8 cellular contexts compared by ENCODE assay signal in the genomic region with DNA sequence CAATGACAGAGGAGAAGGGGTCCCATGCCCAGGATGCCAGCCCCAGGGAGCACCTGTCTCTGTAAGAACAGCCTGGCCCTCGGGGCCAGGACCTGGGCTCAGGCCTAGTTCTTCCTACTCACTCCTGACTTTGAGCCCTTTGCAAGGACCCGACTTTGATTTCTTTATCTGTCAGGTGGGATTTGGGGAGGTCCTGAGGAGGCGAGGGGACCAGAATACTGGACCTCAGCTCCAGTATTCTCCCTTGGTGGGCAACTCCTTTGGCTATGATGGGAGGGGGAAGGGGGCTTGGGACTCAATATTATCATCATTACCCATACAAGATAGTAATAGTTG. TPM values are rescaled to one million over a fixed set of nuclear protein-coding genes. Genes with fewer than 3 reads are reported as not detected.
DNase-seq lines count a peak whose midpoint lies in the region; ATAC-seq and TF ChIP-seq lines count a peak whose summit lies in the region.

No MANE protein-coding gene starts in this region.

- no peak for DNase-seq in GM12865 (ENCODE audit: low read depth)
- DNase-seq in SK-N-MC (ENCODE audit: low read depth, low spot score): no peak
- DNase-seq in fibroblast of mammary gland (ENCODE audit: low read depth): no peak
- no peak for DNase-seq in skeletal muscle cell (ENCODE audit: low read depth)
- no peak for DNase-seq in cerebellar cortex (ENCODE audit: low spot score)
- no peak for DNase-seq in aorta
- DNase-seq in amygdala (lab: John Stamatoyannopoulos, UW): no peak

- 72 to 75% methylated on average over 3 of the region's 3 CpGs for WGBS in aorta, 2 donors

- peaks cover 2 to 4% of the 10 kb centered on the region in 2 donors for H3K4me1 ChIP-seq in aorta (ENCODE audit: control insufficient read depth in 1 of 2, insufficient read depth in 2 of 2, low read length in 2 of 2)

- ATAC-seq in GM21423 (IDR thresholded peaks at IDR 0.05; ENCODE audit: unreplicated experiment) (no peak), aorta (ENCODE audit: low FRiP score) (no peak)

- no peaks in the 10 kb centered on the region for H3K27me3 ChIP-seq in aorta (ENCODE audit: control insufficient read depth in 1 of 2, insufficient read depth in 2 of 2, low read length in 1 of 2)

- intact Hi-C loops in aorta (cut with DNase I): loop anchor here in 1 of 2 donors (10.0 kb wide), 1 partner anchor 107 kb away; the partner anchor contains the start of gene NFYC

- no peak overlapping the region for H3K27ac ChIP-seq in SK-N-MC
- no peak overlapping the region for H3K27ac ChIP-seq in aorta (ENCODE audit: low read depth in 1 of 2, low read length in 2 of 2)

- TF ChIP-seq CTCF in GM12865 (IDR thresholded peaks at IDR 0.05; ENCODE audit: insufficient read depth, low read depth, low read length, missing control alignments): no peak
- TF ChIP-seq CTCF in fibroblast of mammary gland (conservative IDR thresholded peaks at IDR 0.05; ENCODE audit: control insufficient read depth, insufficient read depth, low read depth, low read length): no peak

- H3K36me3 ChIP-seq in SK-N-MC (ENCODE audit: insufficient read depth, low read length): no peaks in the 10 kb centered on the region
- H3K36me3 ChIP-seq in aorta (ENCODE audit: control insufficient read depth in 1 of 2, insufficient read depth in 2 of 2, low read length in 1 of 2): no peaks in the 10 kb centered on the region

- no peak overlapping the region for H3K9ac ChIP-seq in SK-N-MC (ENCODE audit: insufficient read length)

- no peaks in the 10 kb centered on the region for H3K9me3 ChIP-seq in SK-N-MC (ENCODE audit: low read depth, low read length)
- no peaks in the 10 kb centered on the region for H3K9me3 ChIP-seq in aorta (ENCODE audit: control insufficient read depth, low read length)

- H3K4me3 ChIP-seq in GM12865 (ENCODE audit: low read depth, low read length) (peak overlapping the region; percentile 32), SK-N-MC (peak overlapping the region; percentile 75), fibroblast of mammary gland (ENCODE audit: control insufficient read depth, low read depth, low read length) (peak overlapping the region; percentile 37), skeletal muscle cell (ENCODE audit: low read depth, low read length) (peak overlapping the region; percentile 50), aorta (ENCODE audit: low read length in 2 of 2) (no peak overlapping the region)

RNA-seq across cellular contexts. Expression of gene KCNQ4, which starts 18.1 kb away (rescaled TPM):
- 1 to 10 TPM; 7.2 to 8.7 TPM for total RNA-seq in aorta
- polyA plus RNA-seq in aorta: 10 to 100 TPM in 1 of 2 donors, under 1 TPM in 1; 0.88 to 10.0 TPM

Comparison
In these comparisons a context has a peak if more than half of its experiments do, and no peak if none do; other contexts are left out.
1. H3K4me3 ChIP-seq: peak in GM12865 (single experiment), SK-N-MC (single experiment), fibroblast of mammary gland (single experiment) and skeletal muscle cell (single experiment); none in aorta (0 of 2).